ENCODE assay signal across 11 cellular contexts in genomic region chr13:78806457-78806856, GRCh38.
DNase-seq lines count a peak whose midpoint lies in the region; ATAC-seq, FAIRE-seq and TF ChIP-seq lines count a peak whose summit lies in the region.
"Had no signal": no experiment of that assay in that cellular context is flagged by ENCODE, and none has a peak within 500 bp of the region (broad histone marks: within the 10 kb centered on the region; RNA-seq: fewer than 3 reads in every experiment).

No MANE protein-coding gene starts in this region.

- no peak overlapping the region for H3K4me3 ChIP-seq in Jurkat, Clone E6-1 (ENCODE audit: low read length)

- no peak overlapping the region for H3K4me3 Mint-ChIP-seq in T-cell
- H3K4me3 Mint-ChIP-seq: nephron had no signal

- no peak for TF ChIP-seq POLR2A in erythroblast (IDR thresholded peaks at IDR 0.05; ENCODE audit: low read length)

- no peak for FAIRE-seq in D721Med (lab: Jason Lieb, UNC)

- CTCF ChIA-PET in T-cell (lab: Charles Lee) = no interaction called here

- H3K27ac Mint-ChIP-seq in T-cell = no peak overlapping the region
- H3K27ac Mint-ChIP-seq: activated T-helper 2 cell treated with anti-CD3 and anti-CD28 coated beads, Interferon-gamma antibody, Interleukin-2, Interleukin-4, amounts not matched to agents 10 μg/mL and 5 μg/mL and 100 μg/mL, durations not matched to agents 14 hours and 24 hours and 36 hours; nephron had no signal

- no peak for DNase-seq in D721Med (ENCODE audit: insufficient read length, low spot score)
- peak; percentile 4 for DNase-seq in Jurkat, Clone E6-1 (ENCODE audit: low read depth, low spot score)
- DNase-seq in erythroblast (lab: John Stamatoyannopoulos, UW) = peak; percentile 5 to 9
- DNase-seq in T-cell = no peak
- no peak for DNase-seq in activated naive CD4-positive, alpha-beta T cell treated with anti-CD3 and anti-CD28 coated beads, Interleukin-2, amount 50 U/mL, for 16 hours
- DNase-seq in GM03348 (ENCODE audit: low spot score) = no peak

- peak; percentile 54 for ATAC-seq in GM21390 (IDR thresholded peaks at IDR 0.05; ENCODE audit: unreplicated experiment)
- ATAC-seq in HG02763 (IDR thresholded peaks at IDR 0.05; ENCODE audit: unreplicated experiment) = no peak
- no peak for ATAC-seq in T-cell (replicated peaks in 1 of 4)
- ATAC-seq: esophagus mucosa had no signal

- H3K27me3 Mint-ChIP-seq in T-cell = peaks cover 0 to 14% of the 10 kb centered on the region in 2 donors

- peaks cover 0 to 4% (median 0%) of the 10 kb centered on the region in 3 donors for H3K9me3 Mint-ChIP-seq in T-cell
- H3K9me3 Mint-ChIP-seq: activated T-helper 2 cell treated with anti-CD3 and anti-CD28 coated beads, Interferon-gamma antibody, Interleukin-2, Interleukin-4, amounts not matched to agents 10 μg/mL and 5 μg/mL and 100 μg/mL, durations not matched to agents 14 hours and 24 hours and 36 hours had no signal

- no peaks in the 10 kb centered on the region for H3K36me3 Mint-ChIP-seq in T-cell

- no peaks in the 10 kb centered on the region for H3K4me1 Mint-ChIP-seq in T-cell
- H3K4me1 Mint-ChIP-seq: nephron had no signal

- peak; percentile 18 for TF ChIP-seq CTCF in D721Med (IDR thresholded peaks at IDR 0.05; ENCODE audit: insufficient read depth, missing control alignments)

- POLR2A ChIA-PET in T-cell (lab: Charles Lee) = no interaction called here

Comparison
In these comparisons a context has a peak if more than half of its experiments do, and no peak if none do; other contexts are left out.
1. DNase-seq: peak in Jurkat, Clone E6-1 (single experiment) and erythroblast (2 of 2); none in D721Med (single experiment), T-cell (0 of 34), activated naive CD4-positive, alpha-beta T cell treated with anti-CD3 and anti-CD28 coated beads, Interleukin-2, amount 50 U/mL, for 16 hours (single experiment) and GM03348 (single experiment).